ENCODE assay signal across 17 cellular contexts in genomic region chr22:37060801-37061610, GRCh38. TPM values are rescaled to one million over a fixed set of nuclear protein-coding genes. Genes with fewer than 3 reads are reported as not detected.
DNase-seq lines count a peak whose midpoint lies in the region; ATAC-seq and TF ChIP-seq lines count a peak whose summit lies in the region.
"Had no signal": no experiment of that assay in that cellular context is flagged by ENCODE, and none has a peak within 500 bp of the region (broad histone marks: within the 10 kb centered on the region; RNA-seq: fewer than 3 reads in every experiment).

No MANE protein-coding gene starts in this region.

- H3K9me3 ChIP-seq in testis (no peaks in the 10 kb centered on the region), PC-3 (ENCODE audit: low read length) (no peaks in the 10 kb centered on the region)
- H3K9me3 ChIP-seq: thoracic aorta had no signal

- H3F3A ChIP-seq in PC-3 (ENCODE audit: low read length, unreplicated experiment), result no peaks in the 10 kb centered on the region

- DNase-seq in activated CD4-positive, alpha-beta T cell treated with anti-CD3 and anti-CD28 coated beads for 36 hours, result peak; percentile 90
- no peak for DNase-seq in activated CD4-positive, alpha-beta T cell treated with anti-CD3 and anti-CD28 coated beads for 1 hour
- DNase-seq in NCI-H2171 (lab: John Stamatoyannopoulos, UW) (peak; percentile 84), testis (no peak), NCI-H526 (lab: John Stamatoyannopoulos, UW) (no peak), PC-3 (no peak)
- DNase-seq in activated naive CD4-positive, alpha-beta T cell treated with anti-CD3 and anti-CD28 coated beads for 36 hours, result peak; percentile 70
- peak; percentile 72 to 77 for DNase-seq in stimulated activated CD8-positive, alpha-beta memory T cell treated with anti-CD3 and anti-CD28 coated beads, Interleukin-15, amount 100 ng/mL, for 48 hours (ENCODE audit: low read depth in 2 of 2)
- DNase-seq: amygdala, foreskin keratinocyte, left colon, OCI-M1 had no signal

- 72 to 85% methylated on average over 28 of the region's 28 CpGs for WGBS in testis, 2 donors

- no peaks in the 10 kb centered on the region for H3K27me3 Mint-ChIP-seq in activated CD4-positive, alpha-beta T cell treated with anti-CD3 and anti-CD28 coated beads for 36 hours
- H3K27me3 Mint-ChIP-seq in activated naive CD4-positive, alpha-beta T cell treated with anti-CD3 and anti-CD28 coated beads for 36 hours (ENCODE audit: low read depth), result no peaks in the 10 kb centered on the region

- H4K20me1 ChIP-seq in PC-3 (ENCODE audit: low read length), result no peaks in the 10 kb centered on the region

- H3K27me3 ChIP-seq in testis, result no peaks in the 10 kb centered on the region
- H3K27me3 ChIP-seq in PC-3 (ENCODE audit: low read length), result no peaks in the 10 kb centered on the region
- H3K27me3 ChIP-seq: foreskin keratinocyte had no signal

- H2AFZ ChIP-seq in PC-3 (ENCODE audit: low read length), result no peak overlapping the region

- no peaks in the 10 kb centered on the region for H3K9me3 Mint-ChIP-seq in activated CD4-positive, alpha-beta T cell treated with anti-CD3 and anti-CD28 coated beads for 36 hours (ENCODE audit: low read depth)
- no peaks in the 10 kb centered on the region for H3K9me3 Mint-ChIP-seq in activated naive CD4-positive, alpha-beta T cell treated with anti-CD3 and anti-CD28 coated beads for 36 hours

- H3K4me1 ChIP-seq in testis (no peaks in the 10 kb centered on the region), PC-3 (ENCODE audit: insufficient read depth, low read length) (no peaks in the 10 kb centered on the region)
- H3K4me1 ChIP-seq: foreskin keratinocyte had no signal

- no peak overlapping the region for H3K27ac ChIP-seq in testis
- no peak overlapping the region for H3K27ac ChIP-seq in PC-3 (ENCODE audit: low read length)
- H3K27ac ChIP-seq: foreskin keratinocyte, thoracic aorta had no signal

- H3K9me2 ChIP-seq in PC-3 (replicated peaks; ENCODE audit: low read length), result no peaks in the 10 kb centered on the region

- POLR2A ChIA-PET in activated CD4-positive, alpha-beta T cell treated with anti-CD3 and anti-CD28 coated beads for 36 hours (lab: Charles Lee), result interaction anchor here (0.5 to 1.1 kb wide), 3 partner anchors 9 to 20 kb away, joined by 3 to 9 read pairs (median 3); partner anchors contain the start of gene KCTD17
- POLR2A ChIA-PET in PC-3 (lab: Charles Lee; ENCODE audit: unreplicated experiment), result no interaction called here

- peaks cover 34% of the 10 kb centered on the region for H3K36me3 Mint-ChIP-seq in activated CD4-positive, alpha-beta T cell treated with anti-CD3 and anti-CD28 coated beads for 36 hours (ENCODE audit: low read depth)
- H3K36me3 Mint-ChIP-seq in activated naive CD4-positive, alpha-beta T cell treated with anti-CD3 and anti-CD28 coated beads for 36 hours (ENCODE audit: low read depth), result peaks cover 7% of the 10 kb centered on the region

- CTCF ChIA-PET in activated CD4-positive, alpha-beta T cell treated with anti-CD3 and anti-CD28 coated beads for 36 hours (lab: Charles Lee), result interaction anchor here (0.5 to 1.7 kb wide), 6 partner anchors 16 to 780 kb away, joined by 3 to 7 read pairs (median 4); no protein-coding TSS in a partner anchor
- CTCF ChIA-PET in activated naive CD4-positive, alpha-beta T cell treated with anti-CD3 and anti-CD28 coated beads for 36 hours (lab: Charles Lee), result no interaction called here
- CTCF ChIA-PET in PC-3 (lab: Charles Lee), result no interaction called here

- peaks cover 34% of the 10 kb centered on the region for H3K4me1 Mint-ChIP-seq in activated CD4-positive, alpha-beta T cell treated with anti-CD3 and anti-CD28 coated beads for 36 hours
- peaks cover 25% of the 10 kb centered on the region for H3K4me1 Mint-ChIP-seq in activated naive CD4-positive, alpha-beta T cell treated with anti-CD3 and anti-CD28 coated beads for 36 hours (ENCODE audit: low read depth)

- H3K4me3 Mint-ChIP-seq in activated CD4-positive, alpha-beta T cell treated with anti-CD3 and anti-CD28 coated beads for 36 hours, result peak overlapping the region; percentile 66
- H3K4me3 Mint-ChIP-seq in activated naive CD4-positive, alpha-beta T cell treated with anti-CD3 and anti-CD28 coated beads for 36 hours, result no peak overlapping the region

- H3K36me3 ChIP-seq in testis (ENCODE audit: low read depth, missing control alignments) (no peaks in the 10 kb centered on the region), PC-3 (ENCODE audit: low read depth, low read length) (no peaks in the 10 kb centered on the region)

- H3K27ac Mint-ChIP-seq in activated CD4-positive, alpha-beta T cell treated with anti-CD3 and anti-CD28 coated beads for 36 hours, result peak overlapping the region; percentile 80
- peak overlapping the region; percentile 30 for H3K27ac Mint-ChIP-seq in activated naive CD4-positive, alpha-beta T cell treated with anti-CD3 and anti-CD28 coated beads for 36 hours

- no peak overlapping the region for H3K9ac ChIP-seq in PC-3 (ENCODE audit: low read length)

- no peak overlapping the region for H3K4me2 ChIP-seq in PC-3 (ENCODE audit: low read length)
- H3K4me2 ChIP-seq: smooth muscle cell had no signal

- no TSS peak for BruUV-seq in PC-3 (replicated peaks; lab: Mats Ljungman, UMichigan)

- ATAC-seq in activated CD4-positive, alpha-beta T cell treated with anti-CD3 and anti-CD28 coated beads for 36 hours, result peak; percentile 85
- no peak for ATAC-seq in PC-3
- ATAC-seq: left colon had no signal

- no peaks in the 10 kb centered on the region for H3K79me2 ChIP-seq in PC-3 (ENCODE audit: low read length)

- no peak overlapping the region for H3K4me3 ChIP-seq in testis
- H3K4me3 ChIP-seq in PC-3 (ENCODE audit: low read length), result no peak overlapping the region
- H3K4me3 ChIP-seq: smooth muscle cell, thoracic aorta had no signal

- intact Hi-C loops in activated CD4-positive, alpha-beta T cell treated with anti-CD3 and anti-CD28 coated beads for 36 hours (cut with DNase I, micrococcal nuclease), result loop anchor here in 1 of 2 experiments (1.0 kb wide), 2 partner anchors 61 to 102 kb away; no protein-coding TSS in a partner anchor
- intact Hi-C loops in activated naive CD4-positive, alpha-beta T cell treated with anti-CD3 and anti-CD28 coated beads for 36 hours (cut with micrococcal nuclease), result no loop called here
- intact Hi-C loops in testis (cut with DNase I; ENCODE audit: low total_unique reads) (no loop called here), PC-3 (cut with micrococcal nuclease) (no loop called here)

- TF ChIP-seq CTCF in testis (IDR thresholded peaks at IDR 0.05) (no peak), PC-3 (conservative IDR thresholded peaks at IDR 0.05; ENCODE audit: low read depth, low read length) (no peak)

- no peak for TF ChIP-seq POLR2A in testis (IDR thresholded peaks at IDR 0.05)

RNA-seq across cellular contexts. Expression of gene KCTD17, which starts 9.5 kb away (rescaled TPM):
- 10 to 100 TPM; 32.5 to 36.8 TPM for total RNA-seq in activated CD4-positive, alpha-beta T cell treated with anti-CD3 and anti-CD28 coated beads for 36 hours
- total RNA-seq in activated naive CD4-positive, alpha-beta T cell treated with anti-CD3 and anti-CD28 coated beads for 36 hours, result 10 to 100 TPM; 22.6 to 23.1 TPM
- total RNA-seq in testis (10 to 100 TPM; 39.1 to 57.0 TPM), PC-3 (2014; rRNA removed) (22.1 and 25.9 TPM in 2 replicates)
- 99.1 TPM for polyA plus RNA-seq in testis (ENCODE audit: insufficient read depth, low read depth, low replicate concordance)

RNA-seq across cellular contexts. Expression of gene MPST, which starts 41.5 kb away (rescaled TPM):
- 10 to 100 TPM; 10.6 to 11.0 TPM for total RNA-seq in activated CD4-positive, alpha-beta T cell treated with anti-CD3 and anti-CD28 coated beads for 36 hours
- 1 to 10 TPM; 2.8 to 2.9 TPM for total RNA-seq in activated naive CD4-positive, alpha-beta T cell treated with anti-CD3 and anti-CD28 coated beads for 36 hours
- total RNA-seq in testis (100 to 1,000 TPM in 1 of 2 donors, 10 to 100 TPM in 1; 99.6 to 114 TPM), PC-3 (2014; rRNA removed) (87.5 and 97.0 TPM in 2 replicates)
- polyA plus RNA-seq in testis (ENCODE audit: insufficient read depth, low read depth, low replicate concordance), result 64.1 TPM

RNA-seq across cellular contexts. Expression of gene TST, which starts 41.8 kb away (rescaled TPM):
- total RNA-seq in activated CD4-positive, alpha-beta T cell treated with anti-CD3 and anti-CD28 coated beads for 36 hours, result 1 to 10 TPM; 1.8 to 2.1 TPM
- total RNA-seq in activated naive CD4-positive, alpha-beta T cell treated with anti-CD3 and anti-CD28 coated beads for 36 hours, result under 1 TPM; 0.38 to 0.44 TPM
- total RNA-seq in testis (10 to 100 TPM; 18.0 to 20.9 TPM), PC-3 (2014; rRNA removed) (31.7 and 35.9 TPM in 2 replicates)
- polyA plus RNA-seq in testis (ENCODE audit: insufficient read depth, low read depth, low replicate concordance), result 18.2 TPM

RNA-seq across cellular contexts. Expression of gene TMPRSS6, which starts 48.5 kb away (rescaled TPM):
- total RNA-seq in activated CD4-positive, alpha-beta T cell treated with anti-CD3 and anti-CD28 coated beads for 36 hours, result 10 to 100 TPM; 17.6 to 20.2 TPM
- total RNA-seq in activated naive CD4-positive, alpha-beta T cell treated with anti-CD3 and anti-CD28 coated beads for 36 hours, result 10 to 100 TPM; 10.7 to 10.9 TPM
- 1 to 10 TPM; 1.5 to 3.4 TPM for total RNA-seq in testis
- 4.0 TPM for polyA plus RNA-seq in testis (ENCODE audit: insufficient read depth, low read depth, low replicate concordance)
- total RNA-seq in PC-3 (2014; rRNA removed), result 0.04 TPM in 1 of 2 replicates, not detected in the other
- total RNA-seq: foreskin keratinocyte, H1, smooth muscle cell, thoracic aorta had no signal
- polyA plus RNA-seq: AG04450, foreskin keratinocyte, neural cell, smooth muscle cell had no signal

Comparison
In these comparisons a context has a peak if more than half of its experiments do, and no peak if none do; other contexts are left out.
1. DNase-seq: peak in activated CD4-positive, alpha-beta T cell treated with anti-CD3 and anti-CD28 coated beads for 36 hours (single experiment), NCI-H2171 (single experiment), activated naive CD4-positive, alpha-beta T cell treated with anti-CD3 and anti-CD28 coated beads for 36 hours (single experiment) and stimulated activated CD8-positive, alpha-beta memory T cell treated with anti-CD3 and anti-CD28 coated beads, Interleukin-15, amount 100 ng/mL, for 48 hours (2 of 2); none in activated CD4-positive, alpha-beta T cell treated with anti-CD3 and anti-CD28 coated beads for 1 hour (single experiment), testis (single experiment), NCI-H526 (0 of 2) and PC-3 (single experiment).
2. RNA of gene TST, which starts 41.8 kb away (total RNA-seq): 31.7 to 35.9 TPM in PC-3 and 18.0 to 20.9 TPM in testis; 1.8 to 2.1 TPM in activated CD4-positive, alpha-beta T cell treated with anti-CD3 and anti-CD28 coated beads for 36 hours and 0.38 to 0.44 TPM in activated naive CD4-positive, alpha-beta T cell treated with anti-CD3 and anti-CD28 coated beads for 36 hours; every median in the first group is over 4 times any median in the second.